2 cellular contexts compared by ENCODE assay signal in genomic region chr17:45755050-45755449, GRCh38.
TF ChIP-seq lines count a peak whose summit lies in the region.

No MANE protein-coding gene starts in this region.

TF ChIP-seq in HepG2, 621 proteins besides CTCF, POLR2A, EP300 and RAD21:
- peak; percentile 72 for TF ChIP-seq MNT (IDR thresholded peaks at IDR 0.05)
- TF ChIP-seq ZNF629 (CRISPR knock-in tag; conservative IDR thresholded peaks at IDR 0.05): no peak
- TF ChIP-seq CERS6 (CRISPR knock-in tag; IDR thresholded peaks at IDR 0.05): no peak

TF ChIP-seq in H1, 55 proteins besides CTCF, POLR2A, EP300 and RAD21:
- TF ChIP-seq RXRA (IDR thresholded peaks at IDR 0.05; ENCODE audit: insufficient read depth, low read depth, low read length): no peak
- TF ChIP-seq TAF7 (optimal IDR thresholded peaks at IDR 0.05; ENCODE audit: borderline replicate concordance, low read depth, low read length): no peak
- TF ChIP-seq ATF3 (IDR thresholded peaks at IDR 0.05; ENCODE audit: insufficient read depth, low read depth, low read length): no peak
- TF ChIP-seq EZH2 (IDR thresholded peaks at IDR 0.05; ENCODE audit: low read depth, low read length, severe bottlenecking): no peak
- TF ChIP-seq E2F6 (IDR thresholded peaks at IDR 0.05): no peak
- TF ChIP-seq EGR1 (IDR thresholded peaks at IDR 0.05; ENCODE audit: borderline replicate concordance, low read depth, low read length): no peak
- no peak for TF ChIP-seq KDM4A (IDR thresholded peaks at IDR 0.05; ENCODE audit: low read depth, low read length, severe bottlenecking)
- TF ChIP-seq SP4 (IDR thresholded peaks at IDR 0.05; ENCODE audit: low read length): no peak
- no peak for TF ChIP-seq JUND (IDR thresholded peaks at IDR 0.05; ENCODE audit: low read length)
TF ChIP-seq in H1: peak in this region for 0.
